Comparison of ENCODE assay signal across 1 cellular context in the genomic region with DNA sequence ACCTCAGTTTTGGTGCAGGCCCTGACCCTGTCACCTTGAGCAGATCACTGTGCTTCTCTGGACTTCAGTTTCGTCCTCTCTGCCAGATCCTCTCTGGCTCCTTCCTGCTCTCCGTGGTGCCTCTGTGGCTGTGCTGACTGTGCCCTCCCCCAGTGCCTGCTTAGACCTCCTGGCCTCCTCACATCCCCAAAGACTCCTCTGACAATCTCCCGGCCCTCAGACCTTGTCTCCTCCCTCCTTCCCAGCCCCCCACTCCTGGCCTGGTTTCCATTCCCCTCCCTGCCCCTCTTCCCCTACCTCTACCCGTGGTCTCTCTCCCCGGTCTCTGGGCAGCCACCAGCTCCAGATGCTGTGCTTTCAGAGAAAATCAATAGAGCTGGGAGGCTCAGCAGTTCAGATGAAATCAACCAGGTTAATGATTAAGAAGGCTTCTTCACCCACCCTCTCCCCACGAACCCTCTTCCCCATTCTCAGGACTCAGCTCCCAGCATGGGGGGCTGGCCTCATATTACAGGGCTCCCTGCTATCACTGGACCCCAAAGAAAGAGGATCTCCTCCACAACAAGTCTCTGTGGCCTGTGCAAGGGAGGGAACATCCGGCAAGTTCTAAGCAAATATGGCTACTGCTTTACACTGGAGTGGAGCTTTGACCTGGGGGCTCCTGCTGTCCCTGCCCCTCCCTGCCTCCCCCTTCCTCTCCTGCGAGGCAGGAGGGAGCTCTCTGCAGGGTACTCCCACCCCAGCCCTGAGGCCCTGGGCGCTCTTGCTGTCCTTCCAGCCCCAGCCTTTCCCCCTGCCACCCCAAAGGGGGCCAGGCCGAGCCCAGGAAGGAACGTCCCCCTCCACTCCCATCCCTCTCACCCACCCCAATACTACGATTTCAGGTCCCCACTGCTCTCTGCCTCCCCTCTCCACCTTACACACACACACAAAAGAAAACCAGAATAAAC.
TF ChIP-seq lines count a peak whose summit lies in the region.

No MANE protein-coding gene starts in this region.

TF ChIP-seq in HepG2, 621 proteins besides CTCF, POLR2A, EP300 and RAD21 (continued from another document and continues in another):
- TF ChIP-seq, protein P1, sequence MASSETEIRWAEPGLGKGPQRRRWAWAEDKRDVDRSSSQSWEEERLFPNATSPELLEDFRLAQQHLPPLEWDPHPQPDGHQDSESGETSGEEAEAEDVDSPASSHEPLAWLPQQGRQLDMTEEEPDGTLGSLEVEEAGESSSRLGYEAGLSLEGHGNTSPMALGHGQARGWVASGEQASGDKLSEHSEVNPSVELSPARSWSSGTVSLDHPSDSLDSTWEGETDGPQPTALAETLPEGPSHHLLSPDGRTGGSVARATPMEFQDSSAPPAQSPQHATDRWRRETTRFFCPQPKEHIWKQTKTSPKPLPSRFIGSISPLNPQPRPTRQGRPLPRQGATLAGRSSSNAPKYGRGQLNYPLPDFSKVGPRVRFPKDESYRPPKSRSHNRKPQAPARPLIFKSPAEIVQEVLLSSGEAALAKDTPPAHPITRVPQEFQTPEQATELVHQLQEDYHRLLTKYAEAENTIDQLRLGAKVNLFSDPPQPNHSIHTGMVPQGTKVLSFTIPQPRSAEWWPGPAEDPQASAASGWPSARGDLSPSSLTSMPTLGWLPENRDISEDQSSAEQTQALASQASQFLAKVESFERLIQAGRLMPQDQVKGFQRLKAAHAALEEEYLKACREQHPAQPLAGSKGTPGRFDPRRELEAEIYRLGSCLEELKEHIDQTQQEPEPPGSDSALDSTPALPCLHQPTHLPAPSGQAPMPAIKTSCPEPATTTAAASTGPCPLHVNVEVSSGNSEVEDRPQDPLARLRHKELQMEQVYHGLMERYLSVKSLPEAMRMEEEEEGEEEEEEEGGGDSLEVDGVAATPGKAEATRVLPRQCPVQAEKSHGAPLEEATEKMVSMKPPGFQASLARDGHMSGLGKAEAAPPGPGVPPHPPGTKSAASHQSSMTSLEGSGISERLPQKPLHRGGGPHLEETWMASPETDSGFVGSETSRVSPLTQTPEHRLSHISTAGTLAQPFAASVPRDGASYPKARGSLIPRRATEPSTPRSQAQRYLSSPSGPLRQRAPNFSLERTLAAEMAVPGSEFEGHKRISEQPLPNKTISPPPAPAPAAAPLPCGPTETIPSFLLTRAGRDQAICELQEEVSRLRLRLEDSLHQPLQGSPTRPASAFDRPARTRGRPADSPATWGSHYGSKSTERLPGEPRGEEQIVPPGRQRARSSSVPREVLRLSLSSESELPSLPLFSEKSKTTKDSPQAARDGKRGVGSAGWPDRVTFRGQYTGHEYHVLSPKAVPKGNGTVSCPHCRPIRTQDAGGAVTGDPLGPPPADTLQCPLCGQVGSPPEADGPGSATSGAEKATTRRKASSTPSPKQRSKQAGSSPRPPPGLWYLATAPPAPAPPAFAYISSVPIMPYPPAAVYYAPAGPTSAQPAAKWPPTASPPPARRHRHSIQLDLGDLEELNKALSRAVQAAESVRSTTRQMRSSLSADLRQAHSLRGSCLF (CRISPR knock-in tag; IDR thresholded peaks at IDR 0.05; ENCODE audit: borderline replicate concordance), result no peak
- TF ChIP-seq, protein P2, sequence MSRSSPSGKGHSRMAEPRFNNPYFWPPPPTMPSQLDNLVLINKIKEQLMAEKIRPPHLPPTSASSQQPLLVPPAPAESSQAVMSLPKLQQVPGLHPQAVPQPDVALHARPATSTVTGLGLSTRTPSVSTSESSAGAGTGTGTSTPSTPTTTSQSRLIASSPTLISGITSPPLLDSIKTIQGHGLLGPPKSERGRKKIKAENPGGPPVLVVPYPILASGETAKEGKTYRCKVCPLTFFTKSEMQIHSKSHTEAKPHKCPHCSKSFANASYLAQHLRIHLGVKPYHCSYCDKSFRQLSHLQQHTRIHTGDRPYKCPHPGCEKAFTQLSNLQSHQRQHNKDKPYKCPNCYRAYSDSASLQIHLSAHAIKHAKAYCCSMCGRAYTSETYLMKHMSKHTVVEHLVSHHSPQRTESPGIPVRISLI (CRISPR knock-in tag; IDR thresholded peaks at IDR 0.05; ENCODE audit: borderline replicate concordance), result no peak
- TF ChIP-seq, protein P3, sequence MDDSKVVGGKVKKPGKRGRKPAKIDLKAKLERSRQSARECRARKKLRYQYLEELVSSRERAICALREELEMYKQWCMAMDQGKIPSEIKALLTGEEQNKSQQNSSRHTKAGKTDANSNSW (CRISPR knock-in tag; IDR thresholded peaks at IDR 0.05; ENCODE audit: borderline replicate concordance), result no peak
- TF ChIP-seq HNF4A (CRISPR knock-in tag; IDR thresholded peaks at IDR 0.05), result peak; percentile 37
- no peak for TF ChIP-seq ATF1 (CRISPR knock-in tag; IDR thresholded peaks at IDR 0.05)
- TF ChIP-seq, protein P4, sequence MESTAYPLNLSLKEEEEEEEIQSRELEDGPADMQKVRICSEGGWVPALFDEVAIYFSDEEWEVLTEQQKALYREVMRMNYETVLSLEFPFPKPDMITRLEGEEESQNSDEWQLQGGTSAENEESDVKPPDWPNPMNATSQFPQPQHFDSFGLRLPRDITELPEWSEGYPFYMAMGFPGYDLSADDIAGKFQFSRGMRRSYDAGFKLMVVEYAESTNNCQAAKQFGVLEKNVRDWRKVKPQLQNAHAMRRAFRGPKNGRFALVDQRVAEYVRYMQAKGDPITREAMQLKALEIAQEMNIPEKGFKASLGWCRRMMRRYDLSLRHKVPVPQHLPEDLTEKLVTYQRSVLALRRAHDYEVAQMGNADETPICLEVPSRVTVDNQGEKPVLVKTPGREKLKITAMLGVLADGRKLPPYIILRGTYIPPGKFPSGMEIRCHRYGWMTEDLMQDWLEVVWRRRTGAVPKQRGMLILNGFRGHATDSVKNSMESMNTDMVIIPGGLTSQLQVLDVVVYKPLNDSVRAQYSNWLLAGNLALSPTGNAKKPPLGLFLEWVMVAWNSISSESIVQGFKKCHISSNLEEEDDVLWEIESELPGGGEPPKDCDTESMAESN (CRISPR knock-in tag; conservative IDR thresholded peaks at IDR 0.05), result peak; percentile 28; the same call in 1 of the 2 replicates
- no peak for TF ChIP-seq KLF6 (CRISPR knock-in tag; IDR thresholded peaks at IDR 0.05)
- no peak for TF ChIP-seq TBL1XR1 (IDR thresholded peaks at IDR 0.05; ENCODE audit: borderline replicate concordance, low read length, partially characterized antibody)
- TF ChIP-seq MEIS2 (CRISPR knock-in tag; IDR thresholded peaks at IDR 0.05), result peak; percentile 48; the same call in 1 of the 2 replicates
- no peak for TF ChIP-seq JARID2 (CRISPR knock-in tag; IDR thresholded peaks at IDR 0.05; ENCODE audit: insufficient replicate concordance)
- TF ChIP-seq JUND (CRISPR knock-in tag; IDR thresholded peaks at IDR 0.05), result no peak
- peak; percentile 86 for TF ChIP-seq ZBTB7A (CRISPR knock-in tag; IDR thresholded peaks at IDR 0.05)
- no peak for TF ChIP-seq ZNF577 (CRISPR knock-in tag; IDR thresholded peaks at IDR 0.05; ENCODE audit: borderline replicate concordance, low read depth)
- TF ChIP-seq ZNF724P (CRISPR knock-in tag; IDR thresholded peaks at IDR 0.05; ENCODE audit: borderline replicate concordance), result no peak
- peak; percentile 83 for TF ChIP-seq DMAP1 (CRISPR knock-in tag; IDR thresholded peaks at IDR 0.05)
- no peak for TF ChIP-seq HNRNPLL (IDR thresholded peaks at IDR 0.05; ENCODE audit: low read depth, low read length, poor library complexity, severe bottlenecking)
- peak; percentile 67; the same call in 1 of the 2 replicates for TF ChIP-seq ZSCAN21 (CRISPR knock-in tag; IDR thresholded peaks at IDR 0.05; ENCODE audit: borderline replicate concordance)
- no peak for TF ChIP-seq HDAC6 (IDR thresholded peaks at IDR 0.05; ENCODE audit: low read depth, low read length)
- TF ChIP-seq, protein P5, sequence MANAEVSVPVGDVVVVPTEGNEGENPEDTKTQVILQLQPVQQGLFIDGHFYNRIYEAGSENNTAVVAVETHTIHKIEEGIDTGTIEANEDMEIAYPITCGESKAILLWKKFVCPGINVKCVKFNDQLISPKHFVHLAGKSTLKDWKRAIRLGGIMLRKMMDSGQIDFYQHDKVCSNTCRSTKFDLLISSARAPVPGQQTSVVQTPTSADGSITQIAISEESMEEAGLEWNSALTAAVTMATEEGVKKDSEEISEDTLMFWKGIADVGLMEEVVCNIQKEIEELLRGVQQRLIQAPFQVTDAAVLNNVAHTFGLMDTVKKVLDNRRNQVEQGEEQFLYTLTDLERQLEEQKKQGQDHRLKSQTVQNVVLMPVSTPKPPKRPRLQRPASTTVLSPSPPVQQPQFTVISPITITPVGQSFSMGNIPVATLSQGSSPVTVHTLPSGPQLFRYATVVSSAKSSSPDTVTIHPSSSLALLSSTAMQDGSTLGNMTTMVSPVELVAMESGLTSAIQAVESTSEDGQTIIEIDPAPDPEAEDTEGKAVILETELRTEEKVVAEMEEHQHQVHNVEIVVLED (CRISPR knock-in tag; IDR thresholded peaks at IDR 0.05; ENCODE audit: borderline replicate concordance), result 0 out of 2 replicates have a peak, but pooled peaks have one; percentile 3
- TF ChIP-seq RXRB (CRISPR knock-in tag; IDR thresholded peaks at IDR 0.05; ENCODE audit: borderline replicate concordance), result peak; percentile 39; the same call in 1 of the 2 replicates
- TF ChIP-seq ZFAT (CRISPR knock-in tag; conservative IDR thresholded peaks at IDR 0.05), result no peak
- no peak for TF ChIP-seq ZNF3 (CRISPR knock-in tag; IDR thresholded peaks at IDR 0.05)
- no peak for TF ChIP-seq ZFP62 (CRISPR knock-in tag; IDR thresholded peaks at IDR 0.05)
- 0 out of 2 replicates have a peak, but pooled peaks have one; percentile 40 for TF ChIP-seq MED13 (CRISPR knock-in tag; IDR thresholded peaks at IDR 0.05)
- TF ChIP-seq, protein P6, sequence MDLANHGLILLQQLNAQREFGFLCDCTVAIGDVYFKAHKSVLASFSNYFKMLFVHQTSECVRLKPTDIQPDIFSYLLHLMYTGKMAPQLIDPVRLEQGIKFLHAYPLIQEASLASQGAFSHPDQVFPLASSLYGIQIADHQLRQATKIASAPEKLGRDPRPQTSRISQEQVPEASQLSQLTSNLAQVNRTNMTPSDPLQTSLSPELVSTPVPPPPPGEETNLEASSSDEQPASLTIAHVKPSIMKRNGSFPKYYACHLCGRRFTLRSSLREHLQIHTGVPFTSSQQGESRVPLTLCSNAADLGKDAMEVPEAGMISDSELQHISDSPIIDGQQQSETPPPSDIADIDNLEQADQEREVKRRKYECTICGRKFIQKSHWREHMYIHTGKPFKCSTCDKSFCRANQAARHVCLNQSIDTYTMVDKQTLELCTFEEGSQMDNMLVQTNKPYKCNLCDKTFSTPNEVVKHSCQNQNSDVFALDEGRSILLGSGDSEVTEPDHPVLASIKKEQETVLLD (CRISPR knock-in tag; IDR thresholded peaks at IDR 0.05; ENCODE audit: low read depth), result no peak
- TF ChIP-seq, protein P7, sequence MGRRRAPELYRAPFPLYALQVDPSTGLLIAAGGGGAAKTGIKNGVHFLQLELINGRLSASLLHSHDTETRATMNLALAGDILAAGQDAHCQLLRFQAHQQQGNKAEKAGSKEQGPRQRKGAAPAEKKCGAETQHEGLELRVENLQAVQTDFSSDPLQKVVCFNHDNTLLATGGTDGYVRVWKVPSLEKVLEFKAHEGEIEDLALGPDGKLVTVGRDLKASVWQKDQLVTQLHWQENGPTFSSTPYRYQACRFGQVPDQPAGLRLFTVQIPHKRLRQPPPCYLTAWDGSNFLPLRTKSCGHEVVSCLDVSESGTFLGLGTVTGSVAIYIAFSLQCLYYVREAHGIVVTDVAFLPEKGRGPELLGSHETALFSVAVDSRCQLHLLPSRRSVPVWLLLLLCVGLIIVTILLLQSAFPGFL (CRISPR knock-in tag; IDR thresholded peaks at IDR 0.05), result no peak
- peak; percentile 39 for TF ChIP-seq FOXA3 (CRISPR knock-in tag; IDR thresholded peaks at IDR 0.05)
- TF ChIP-seq ARNT (IDR thresholded peaks at IDR 0.05), result no peak
- TF ChIP-seq ZKSCAN5 (CRISPR knock-in tag; IDR thresholded peaks at IDR 0.05), result 0 out of 2 replicates have a peak, but pooled peaks have one; percentile 36
- no peak for TF ChIP-seq FOXP1 (IDR thresholded peaks at IDR 0.05)
- TF ChIP-seq FOXP1 (CRISPR knock-in tag; IDR thresholded peaks at IDR 0.05), result peak; percentile 6; the same call in 1 of the 2 replicates
- TF ChIP-seq KMT2B (CRISPR knock-in tag; IDR thresholded peaks at IDR 0.05), result 0 out of 2 replicates have a peak, but pooled peaks have one; percentile 36
- no peak; the same call in 1 of the 2 replicates for TF ChIP-seq ZNF570 (CRISPR knock-in tag; IDR thresholded peaks at IDR 0.05; ENCODE audit: borderline replicate concordance)
- no peak for TF ChIP-seq TEAD3 (CRISPR knock-in tag; optimal IDR thresholded peaks at IDR 0.05; ENCODE audit: borderline replicate concordance)
- TF ChIP-seq, protein P8, sequence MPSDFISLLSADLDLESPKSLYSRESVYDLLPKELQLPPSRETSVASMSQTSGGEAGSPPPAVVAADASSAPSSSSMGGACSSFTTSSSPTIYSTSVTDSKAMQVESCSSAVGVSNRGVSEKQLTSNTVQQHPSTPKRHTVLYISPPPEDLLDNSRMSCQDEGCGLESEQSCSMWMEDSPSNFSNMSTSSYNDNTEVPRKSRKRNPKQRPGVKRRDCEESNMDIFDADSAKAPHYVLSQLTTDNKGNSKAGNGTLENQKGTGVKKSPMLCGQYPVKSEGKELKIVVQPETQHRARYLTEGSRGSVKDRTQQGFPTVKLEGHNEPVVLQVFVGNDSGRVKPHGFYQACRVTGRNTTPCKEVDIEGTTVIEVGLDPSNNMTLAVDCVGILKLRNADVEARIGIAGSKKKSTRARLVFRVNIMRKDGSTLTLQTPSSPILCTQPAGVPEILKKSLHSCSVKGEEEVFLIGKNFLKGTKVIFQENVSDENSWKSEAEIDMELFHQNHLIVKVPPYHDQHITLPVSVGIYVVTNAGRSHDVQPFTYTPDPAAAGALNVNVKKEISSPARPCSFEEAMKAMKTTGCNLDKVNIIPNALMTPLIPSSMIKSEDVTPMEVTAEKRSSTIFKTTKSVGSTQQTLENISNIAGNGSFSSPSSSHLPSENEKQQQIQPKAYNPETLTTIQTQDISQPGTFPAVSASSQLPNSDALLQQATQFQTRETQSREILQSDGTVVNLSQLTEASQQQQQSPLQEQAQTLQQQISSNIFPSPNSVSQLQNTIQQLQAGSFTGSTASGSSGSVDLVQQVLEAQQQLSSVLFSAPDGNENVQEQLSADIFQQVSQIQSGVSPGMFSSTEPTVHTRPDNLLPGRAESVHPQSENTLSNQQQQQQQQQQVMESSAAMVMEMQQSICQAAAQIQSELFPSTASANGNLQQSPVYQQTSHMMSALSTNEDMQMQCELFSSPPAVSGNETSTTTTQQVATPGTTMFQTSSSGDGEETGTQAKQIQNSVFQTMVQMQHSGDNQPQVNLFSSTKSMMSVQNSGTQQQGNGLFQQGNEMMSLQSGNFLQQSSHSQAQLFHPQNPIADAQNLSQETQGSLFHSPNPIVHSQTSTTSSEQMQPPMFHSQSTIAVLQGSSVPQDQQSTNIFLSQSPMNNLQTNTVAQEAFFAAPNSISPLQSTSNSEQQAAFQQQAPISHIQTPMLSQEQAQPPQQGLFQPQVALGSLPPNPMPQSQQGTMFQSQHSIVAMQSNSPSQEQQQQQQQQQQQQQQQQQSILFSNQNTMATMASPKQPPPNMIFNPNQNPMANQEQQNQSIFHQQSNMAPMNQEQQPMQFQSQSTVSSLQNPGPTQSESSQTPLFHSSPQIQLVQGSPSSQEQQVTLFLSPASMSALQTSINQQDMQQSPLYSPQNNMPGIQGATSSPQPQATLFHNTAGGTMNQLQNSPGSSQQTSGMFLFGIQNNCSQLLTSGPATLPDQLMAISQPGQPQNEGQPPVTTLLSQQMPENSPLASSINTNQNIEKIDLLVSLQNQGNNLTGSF (CRISPR knock-in tag; IDR thresholded peaks at IDR 0.05), result no peak
- no peak; the same call in 1 of the 2 replicates for TF ChIP-seq ZNF34 (CRISPR knock-in tag; IDR thresholded peaks at IDR 0.05; ENCODE audit: borderline replicate concordance)
- TF ChIP-seq ZNF44 (CRISPR knock-in tag; IDR thresholded peaks at IDR 0.05), result no peak
- TF ChIP-seq ZNF296 (CRISPR knock-in tag; conservative IDR thresholded peaks at IDR 0.05), result 0 out of 2 replicates have a peak, but pooled peaks have one; percentile 43
- TF ChIP-seq ZNF558 (CRISPR knock-in tag; IDR thresholded peaks at IDR 0.05; ENCODE audit: borderline replicate concordance), result no peak
- TF ChIP-seq TARDBP (CRISPR knock-in tag; IDR thresholded peaks at IDR 0.05), result no peak
- TF ChIP-seq NCOA1 (CRISPR knock-in tag; IDR thresholded peaks at IDR 0.05), result no peak; the same call in 1 of the 2 replicates
- no peak for TF ChIP-seq HMG20A (CRISPR knock-in tag; IDR thresholded peaks at IDR 0.05; ENCODE audit: borderline replicate concordance)
